17 cellular contexts compared by ENCODE assay signal in the genomic region with DNA sequence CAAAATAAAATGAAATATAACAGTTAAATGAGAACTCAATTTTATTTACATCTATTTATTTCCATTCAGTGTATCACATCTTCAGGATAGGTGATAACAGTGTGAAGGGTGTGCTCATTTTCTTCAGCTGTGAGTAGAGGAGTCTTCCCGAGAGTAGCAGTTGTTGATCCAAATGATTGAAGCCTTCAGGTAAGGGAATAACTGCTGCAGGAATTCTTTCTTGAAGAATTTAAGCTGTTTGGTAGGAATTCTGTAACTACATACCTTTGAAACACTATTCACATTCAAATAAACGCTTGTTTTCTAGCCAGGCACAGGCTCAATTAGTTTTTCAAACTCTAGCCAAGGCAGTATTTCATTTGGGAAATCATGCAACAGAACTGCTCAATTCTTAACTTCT.
"Had no signal": no experiment of that assay in that cellular context is flagged by ENCODE, and none has a peak within 500 bp of the region (broad histone marks: within the 10 kb centered on the region; RNA-seq: fewer than 3 reads in every experiment).

No MANE protein-coding gene starts in this region.

- H3K4me3 Mint-ChIP-seq: activated naive CD4-positive, alpha-beta T cell treated with anti-CD3 and anti-CD28 coated beads for 36 hours; activated T-helper 1 cell treated with anti-CD3 and anti-CD28 coated beads, Interleukin-12 subunit alpha, Interleukin-12 subunit beta, Interleukin-2, Interleukin-4 antibody, amounts not matched to agents 30 ng/mL and 10 ng/mL and 1 ng/mL, durations not matched to agents 14 hours and 24 hours and 36 hours; brain; stimulated activated naive CD8-positive, alpha-beta T cell treated with anti-CD3 and anti-CD28 coated beads, Interleukin-15, amount 100 ng/mL, for 72 hours; T-helper 17 cell had no signal

- H2AFZ ChIP-seq: parathyroid adenoma had no signal

- H3K4me3 ChIP-seq: dorsolateral prefrontal cortex, esophagus muscularis mucosa, thoracic aorta had no signal

- H3K27ac Mint-ChIP-seq: activated naive CD4-positive, alpha-beta T cell treated with anti-CD3 and anti-CD28 coated beads for 36 hours; activated T-helper 1 cell treated with anti-CD3 and anti-CD28 coated beads, Interleukin-12 subunit alpha, Interleukin-12 subunit beta, Interleukin-2, Interleukin-4 antibody, amounts not matched to agents 30 ng/mL and 10 ng/mL and 1 ng/mL, durations not matched to agents 14 hours and 24 hours and 36 hours; T-helper 17 cell had no signal

- H3K27me3 Mint-ChIP-seq: brain; stimulated activated naive CD8-positive, alpha-beta T cell treated with anti-CD3 and anti-CD28 coated beads, Interleukin-15, amount 100 ng/mL, for 72 hours; T-helper 17 cell had no signal

- ATAC-seq: foreskin keratinocyte; stimulated activated naive CD8-positive, alpha-beta T cell treated with anti-CD3 and anti-CD28 coated beads, Interleukin-15, amount 100 ng/mL, for 72 hours; T-helper 17 cell had no signal

- DNase-seq: activated CD4-positive, alpha-beta T cell treated with anti-CD3 and anti-CD28 coated beads, Interleukin-2, amount 50 U/mL, for 4 hours; activated CD8-positive, alpha-beta memory T cell treated with anti-CD3 and anti-CD28 coated beads, Interleukin-2, amount 50 U/mL, for 4 hours; activated naive CD4-positive, alpha-beta T cell treated with anti-CD3 and anti-CD28 coated beads for 36 hours; amniotic stem cell; dorsolateral prefrontal cortex; kidney glomerular epithelial cell; midbrain; retina; stimulated activated CD4-positive, alpha-beta T cell treated with anti-CD3 and anti-CD28 coated beads, Interleukin-4, amount 100 ng/mL, for 4 hours; stimulated activated naive CD8-positive, alpha-beta T cell treated with anti-CD3 and anti-CD28 coated beads, Interleukin-15, amount 100 ng/mL, for 72 hours; T-helper 17 cell had no signal

- H3K9ac ChIP-seq: parathyroid adenoma had no signal

- H3K4me1 Mint-ChIP-seq: brain had no signal

- H3K9me3 Mint-ChIP-seq: activated naive CD4-positive, alpha-beta T cell treated with anti-CD3 and anti-CD28 coated beads for 36 hours; activated T-helper 1 cell treated with anti-CD3 and anti-CD28 coated beads, Interleukin-12 subunit alpha, Interleukin-12 subunit beta, Interleukin-2, Interleukin-4 antibody, amounts not matched to agents 30 ng/mL and 10 ng/mL and 1 ng/mL, durations not matched to agents 14 hours and 24 hours and 36 hours; brain; stimulated activated naive CD8-positive, alpha-beta T cell treated with anti-CD3 and anti-CD28 coated beads, Interleukin-15, amount 100 ng/mL, for 72 hours had no signal

- H3K9me3 ChIP-seq: esophagus muscularis mucosa, thoracic aorta had no signal

- H3K27ac ChIP-seq: esophagus muscularis mucosa, foreskin keratinocyte, parathyroid adenoma, thoracic aorta had no signal

- H3K27me3 ChIP-seq: dorsolateral prefrontal cortex, esophagus muscularis mucosa, foreskin keratinocyte had no signal
